ENCODE assay signal across 8 cellular contexts in genomic region chr9:101533334-101534187, GRCh38. TPM values are rescaled to one million over a fixed set of nuclear protein-coding genes. Genes with fewer than 3 reads are reported as not detected.
DNase-seq lines count a peak whose midpoint lies in the region; ATAC-seq and TF ChIP-seq lines count a peak whose summit lies in the region.

TSS of gene RNF20 (plus strand) at chr9:101533853. CDS start at chr9:101535424, 1,571 bp downstream.

- H3K9ac ChIP-seq in adipocyte (ENCODE audit: low read length): peak within 1 kb of the TSS; percentile 92
- H3K9ac ChIP-seq in parathyroid adenoma: no peak within 1 kb of the TSS

- H3K27me3 ChIP-seq in adipocyte (replicated peaks; ENCODE audit: control insufficient read depth, insufficient read depth, low read length) (no peaks in the 10 kb centered on the region), cardiac muscle cell (no peaks in the 10 kb centered on the region), parathyroid adenoma (ENCODE audit: control insufficient read depth, insufficient read depth, low read length) (no peaks in the 10 kb centered on the region), tibial nerve (no peaks in the 10 kb centered on the region)

- peaks cover 9% of the 10 kb centered on the region for H3K79me2 ChIP-seq in parathyroid adenoma

- no peaks in the 10 kb centered on the region for H3K9me3 ChIP-seq in adipocyte (ENCODE audit: control insufficient read depth, low read length)
- no peaks in the 10 kb centered on the region for H3K9me3 ChIP-seq in cardiac muscle cell (ENCODE audit: low read depth)
- H3K9me3 ChIP-seq in parathyroid adenoma (ENCODE audit: control insufficient read depth, low read length): no peaks in the 10 kb centered on the region
- no peaks in the 10 kb centered on the region for H3K9me3 ChIP-seq in tibial nerve

- H3K4me1 ChIP-seq in adipocyte (ENCODE audit: control insufficient read depth, insufficient read depth, low read length) (peaks cover 22% of the 10 kb centered on the region), cardiac muscle cell (ENCODE audit: low read depth) (peaks cover 10% of the 10 kb centered on the region), parathyroid adenoma (peaks cover 3% of the 10 kb centered on the region), tibial nerve (peaks cover 0 to 48% (median 24%) of the 10 kb centered on the region in 4 donors)

- H2AFZ ChIP-seq in parathyroid adenoma: peak within 1 kb of the TSS; percentile 71

- DNase-seq in NCI-H1436 (lab: John Stamatoyannopoulos, UW): peak; percentile 98
- peak; percentile 99 for DNase-seq in T follicular helper cell (ENCODE audit: low read depth)
- peak; percentile 100 for DNase-seq in adipocyte (ENCODE audit: low read depth)
- peak; percentile 99 to 100 for DNase-seq in cardiac muscle cell (ENCODE audit: low read depth in 1 of 2, low spot score in 1 of 2)
- peak; percentile 100 for DNase-seq in tibial nerve (ENCODE audit: low spot score in 2 of 2)

- peak; percentile 98 for ATAC-seq in HG02798 (IDR thresholded peaks at IDR 0.05; ENCODE audit: poor library complexity, unreplicated experiment)

- no peak for TF ChIP-seq POLR2A in tibial nerve (IDR thresholded peaks at IDR 0.05)

- peak; percentile 61 to 78 for TF ChIP-seq EP300 in tibial nerve (IDR thresholded peaks at IDR 0.05)

- H3K4me3 ChIP-seq in GM12875 (ENCODE audit: low read depth, low read length) (peak within 1 kb of the TSS; percentile 60), adipocyte (ENCODE audit: low read length) (peak within 1 kb of the TSS; percentile 96), cardiac muscle cell (peak within 1 kb of the TSS; percentile 46), parathyroid adenoma (ENCODE audit: low read depth, low read length) (peak within 1 kb of the TSS; percentile 95), tibial nerve (peak within 1 kb of the TSS; percentile 51 to 86 (median 72))

- H3K27ac ChIP-seq in cardiac muscle cell (peak within 1 kb of the TSS; percentile 94), parathyroid adenoma (peak within 1 kb of the TSS; percentile 89), tibial nerve (peak within 1 kb of the TSS; percentile 91 to 99 (median 94))

- TF ChIP-seq CTCF in GM12875 (IDR thresholded peaks at IDR 0.05; ENCODE audit: borderline replicate concordance, insufficient read depth, low read depth, low read length): no peak
- no peak for TF ChIP-seq CTCF in cardiac muscle cell (IDR thresholded peaks at IDR 0.05; ENCODE audit: low read depth, low read length)
- TF ChIP-seq CTCF in parathyroid adenoma (IDR thresholded peaks at IDR 0.05): no peak
- peak in 1 of 5 experiments; percentile 37 for TF ChIP-seq CTCF in tibial nerve (IDR thresholded peaks at IDR 0.05)

- WGBS in tibial nerve, 2 donors: 0 to 1% methylated on average over 41 of the region's 45 CpGs

- H3K4me2 ChIP-seq in parathyroid adenoma (ENCODE audit: low read length): peak within 1 kb of the TSS; percentile 62

- peaks cover 26% of the 10 kb centered on the region for H3K36me3 ChIP-seq in adipocyte (ENCODE audit: control insufficient read depth, insufficient read depth, low read length, severe bottlenecking)
- peaks cover 16% of the 10 kb centered on the region for H3K36me3 ChIP-seq in cardiac muscle cell
- no peaks in the 10 kb centered on the region for H3K36me3 ChIP-seq in parathyroid adenoma (ENCODE audit: control insufficient read depth, insufficient read depth, low read length)
- H3K36me3 ChIP-seq in tibial nerve: peaks cover 0 to 31% (median 0%) of the 10 kb centered on the region in 3 donors

RNA-seq across cellular contexts. Expression of gene RNF20, which starts in this region (rescaled TPM):
- 22.0 and 24.4 TPM in 2 replicates for total RNA-seq in cardiac muscle cell
- polyA plus RNA-seq in cardiac muscle cell: 30.2 and 38.7 TPM in 2 replicates
- total RNA-seq in tibial nerve: 10 to 100 TPM; 17.8 to 28.5 (median 23.8) TPM

Comparison
In these comparisons a context has a peak if more than half of its experiments do, and no peak if none do; other contexts are left out.
1. Peak in every context shown above with its lines: DNase-seq, ATAC-seq, H3K4me3 ChIP-seq and H3K27ac ChIP-seq.
2. H3K4me3 ChIP-seq: peak in every context shown above with its lines; median percentile 96 in adipocyte; 95 in parathyroid adenoma; 72 in tibial nerve; 60 in GM12875; 46 in cardiac muscle cell.